ENCODE assay signal across 8 cellular contexts in genomic region chr12:11545438-11546330, GRCh38.
DNase-seq lines count a peak whose midpoint lies in the region; ATAC-seq, FAIRE-seq and TF ChIP-seq lines count a peak whose summit lies in the region.

No MANE protein-coding gene starts in this region.

- H3K27ac ChIP-seq in HEK293 (ENCODE audit: extremely low read depth, low read depth, low read length) (no peak overlapping the region), OCI-LY7 (ENCODE audit: low read depth, low read length, poor library complexity, severe bottlenecking) (peak overlapping the region; percentile 42), K562 (ENCODE audit: extremely low read depth, low read depth, low read length) (no peak overlapping the region)

- intact Hi-C loops in OCI-LY7 (cut with micrococcal nuclease; ENCODE audit: unreplicated experiment), result no loop called here
- intact Hi-C loops in K562 (cut with micrococcal nuclease), result no loop called here

- WGBS in K562 (ENCODE audit: insufficient coverage, low coverage, missing lambda C conversion rate), result 9% methylated on average over 5 of the region's 6 CpGs

- H3K9me3 ChIP-seq in HEK293 (ENCODE audit: control insufficient read depth, insufficient read depth, low read depth, low read length) (no peaks in the 10 kb centered on the region), OCI-LY7 (ENCODE audit: low read length) (no peaks in the 10 kb centered on the region), K562 (replicated peaks; ENCODE audit: control insufficient read depth, insufficient read depth, low read depth, low read length) (no peaks in the 10 kb centered on the region), MG63 (no peaks in the 10 kb centered on the region)

- no peak overlapping the region for H3K4me3 ChIP-seq in HEK293 (ENCODE audit: low read depth, low read length)
- H3K4me3 ChIP-seq in OCI-LY7 (ENCODE audit: low read depth, low read length, poor library complexity, severe bottlenecking), result peak overlapping the region; percentile 29
- H3K4me3 ChIP-seq in K562, result no peak overlapping the region
- H3K4me3 ChIP-seq in H7 (ENCODE audit: insufficient read depth, low read depth, low read length), result no peak overlapping the region
- H3K4me3 ChIP-seq in MG63, result no peak overlapping the region

- TF ChIP-seq CTCF in HEK293 (tag by site-specific recombination; IDR thresholded peaks at IDR 0.05) (no peak), OCI-LY7 (conservative IDR thresholded peaks at IDR 0.05; ENCODE audit: low read length) (0 out of 2 replicates have a peak, but pooled peaks have one; percentile 35), K562 (IDR thresholded peaks at IDR 0.05 in 2 of 3, conservative IDR thresholded peaks at IDR 0.05 in 1 of 3; ENCODE audit: insufficient read depth in 2 of 3, low read depth in 1 of 3, low read length in 3 of 3) (no peak)

- no peak for TF ChIP-seq POLR2A in K562 (conservative IDR thresholded peaks at IDR 0.05)

- in situ Hi-C loops in K562 (cut with MboI), result no loop called here

- H2AFZ ChIP-seq in OCI-LY7 (ENCODE audit: low read length), result peak overlapping the region; percentile 79; the same call in 1 of the 2 replicates
- peak overlapping the region; percentile 51; the same call in 1 of the 2 replicates for H2AFZ ChIP-seq in K562 (ENCODE audit: low read depth, low read length)

- ATAC-seq in GM18508 (IDR thresholded peaks at IDR 0.05; ENCODE audit: insufficient read depth, unreplicated experiment), result peak; percentile 72
- no peak for ATAC-seq in K562

- H3K9me2 ChIP-seq in OCI-LY7 (ENCODE audit: insufficient read depth, low read length), result no peaks in the 10 kb centered on the region

- peaks cover 0 to 4% of the 10 kb centered on the region in 2 experiments; a peak in 2 of 5 replicates for H3K27me3 ChIP-seq in K562 (ENCODE audit: control insufficient read depth in 2 of 2, insufficient read depth in 2 of 2, low read length in 2 of 2)
- H3K27me3 ChIP-seq in H7 (ENCODE audit: control insufficient read depth, insufficient read depth, low read length), result no peaks in the 10 kb centered on the region
- no peaks in the 10 kb centered on the region for H3K27me3 ChIP-seq in MG63

- POLR2A ChIA-PET in HEK293 (lab: Yijun Ruan, JAX) (no interaction called here), OCI-LY7 (lab: Charles Lee) (interaction anchor here (0.8 to 1.1 kb wide), 2 partner anchors 27 to 59 kb away, joined by 3 to 5 read pairs; no protein-coding TSS in a partner anchor), K562 (lab: Yijun Ruan, JAX) (no interaction called here)

- H3K4me2 ChIP-seq in OCI-LY7 (ENCODE audit: low read length), result peak overlapping the region; percentile 74
- H3K4me2 ChIP-seq in K562 (ENCODE audit: insufficient read depth, low read length), result no peak overlapping the region

- H3K9me1 ChIP-seq in K562 (ENCODE audit: control insufficient read depth, insufficient read depth, low read length), result no peaks in the 10 kb centered on the region

- BruUV-seq in OCI-LY7 (replicated peaks; lab: Mats Ljungman, UMichigan) (no TSS peak), K562 (replicated peaks; lab: Mats Ljungman, UMichigan) (no TSS peak)

- H4K20me1 ChIP-seq in OCI-LY7 (ENCODE audit: insufficient read depth, low read length) (no peaks in the 10 kb centered on the region), K562 (replicated peaks; ENCODE audit: control insufficient read depth, insufficient read depth, low read length) (no peaks in the 10 kb centered on the region)

- CTCF ChIA-PET in HEK293 (lab: Yijun Ruan, JAX) (interaction anchor here (0.5 to 1.1 kb wide), 4 partner anchors 9 to 831 kb away, joined by 3 to 6 read pairs (median 4); no protein-coding TSS in a partner anchor), OCI-LY7 (lab: Charles Lee; ENCODE audit: unreplicated experiment) (no interaction called here), K562 (lab: Yijun Ruan, JAX; ENCODE audit: low intra/inter-chr PET ratio) (no interaction called here)

- FAIRE-seq in K562 (lab: Jason Lieb, UNC), result no peak

- no peak overlapping the region for H3K9ac ChIP-seq in K562 (ENCODE audit: insufficient read depth in 1 of 2, low read depth in 2 of 2, low read length in 2 of 2)

- TF ChIP-seq RAD21 in K562 (CRISPR knock-in tag; conservative IDR thresholded peaks at IDR 0.05 in 1 of 2, IDR thresholded peaks at IDR 0.05 in 1 of 2), result no peak

- TF ChIP-seq EP300 in K562 (IDR thresholded peaks at IDR 0.05; ENCODE audit: low read length), result no peak

- H3K79me2 ChIP-seq in OCI-LY7 (ENCODE audit: insufficient read depth, low read depth, low read length), result no peaks in the 10 kb centered on the region
- no peaks in the 10 kb centered on the region for H3K79me2 ChIP-seq in K562 (ENCODE audit: control insufficient read depth, insufficient read depth, low read length)

- H3K4me1 ChIP-seq in HEK293 (ENCODE audit: control insufficient read depth, insufficient read depth, low read length) (no peaks in the 10 kb centered on the region), OCI-LY7 (ENCODE audit: insufficient read depth, low read length, poor library complexity, severe bottlenecking) (peaks cover 21% of the 10 kb centered on the region), K562 (replicated peaks in 1 of 2; ENCODE audit: control insufficient read depth in 2 of 2, insufficient read depth in 2 of 2, low read length in 2 of 2) (peaks cover 0 to 3% of the 10 kb centered on the region in 2 experiments; a peak in 1 of 5 replicates)

- H3K36me3 ChIP-seq in HEK293 (ENCODE audit: control insufficient read depth in 2 of 2, insufficient read depth in 1 of 2, low read length in 2 of 2), result no peaks in the 10 kb centered on the region
- H3K36me3 ChIP-seq in OCI-LY7 (ENCODE audit: insufficient read depth, low read length), result no peaks in the 10 kb centered on the region
- no peaks in the 10 kb centered on the region for H3K36me3 ChIP-seq in K562 (ENCODE audit: control insufficient read depth, insufficient read depth, low read length)
- H3K36me3 ChIP-seq in H7 (replicated peaks; ENCODE audit: control insufficient read depth, insufficient read depth, low read length), result no peaks in the 10 kb centered on the region
- no peaks in the 10 kb centered on the region for H3K36me3 ChIP-seq in MG63

- peak; percentile 73 for DNase-seq in OCI-LY7 (ENCODE audit: low spot score)
- DNase-seq in K562 (ENCODE audit: extremely low read depth in 1 of 4, low spot score in 3 of 4), result no peak
- peak; percentile 28 to 32 for DNase-seq in stimulated activated CD8-positive, alpha-beta memory T cell treated with anti-CD3 and anti-CD28 coated beads, Interleukin-15, amount 100 ng/mL, for 48 hours (ENCODE audit: low read depth in 2 of 2)
- DNase-seq in H7, result no peak
- DNase-seq in MG63, result no peak
- DNase-seq in NCI-H2081 treated with DMSO at 0.1 percent for 48 hours (lab: John Stamatoyannopoulos, UW), result no peak

TF ChIP-seq in HEK293, 187 proteins besides CTCF, POLR2A, EP300 and RAD21:
- TF ChIP-seq ATF2 (tag by site-specific recombination; IDR thresholded peaks at IDR 0.05; ENCODE audit: low read depth) (no peak), SETDB1 (IDR thresholded peaks at IDR 0.05; ENCODE audit: insufficient read length, low read length) (peak; percentile 32)

TF ChIP-seq in K562, 482 proteins besides CTCF, POLR2A, EP300 and RAD21 (continues in another document):
- TF ChIP-seq RBFOX2 (IDR thresholded peaks at IDR 0.05; ENCODE audit: low read depth, low read length), result no peak
- no peak for TF ChIP-seq ZNF280A (IDR thresholded peaks at IDR 0.05; ENCODE audit: low read depth, partially characterized antibody)
- peak; percentile 28; the same call in 1 of the 2 replicates for TF ChIP-seq GABPB1 (CRISPR knock-in tag; IDR thresholded peaks at IDR 0.05)
- TF ChIP-seq GABPA (tag; conservative IDR thresholded peaks at IDR 0.05; ENCODE audit: low read depth), result peak; percentile 72
- peak; percentile 70 for TF ChIP-seq CREM (IDR thresholded peaks at IDR 0.05; ENCODE audit: low read depth)
- TF ChIP-seq HINFP (tag; conservative IDR thresholded peaks at IDR 0.05; ENCODE audit: low read depth), result no peak
- TF ChIP-seq PKNOX1 (IDR thresholded peaks at IDR 0.05), result 0 out of 2 replicates have a peak, but pooled peaks have one; percentile 37

Comparison
In these comparisons a context has a peak if more than half of its experiments do, and no peak if none do; other contexts are left out.
1. DNase-seq: peak in OCI-LY7 (single experiment) and stimulated activated CD8-positive, alpha-beta memory T cell treated with anti-CD3 and anti-CD28 coated beads, Interleukin-15, amount 100 ng/mL, for 48 hours (2 of 2); none in K562 (0 of 4), H7 (single experiment), MG63 (single experiment) and NCI-H2081 treated with DMSO at 0.1 percent for 48 hours (single experiment).